Comparison of ENCODE assay signal across 1 cellular context in genomic region chr17:66414528-66415175, GRCh38.
TF ChIP-seq lines count a peak whose summit lies in the region.

No MANE protein-coding gene starts in this region.

TF ChIP-seq in HepG2, 621 proteins besides CTCF, POLR2A, EP300 and RAD21 (continued from another document):
- TF ChIP-seq, protein P1, sequence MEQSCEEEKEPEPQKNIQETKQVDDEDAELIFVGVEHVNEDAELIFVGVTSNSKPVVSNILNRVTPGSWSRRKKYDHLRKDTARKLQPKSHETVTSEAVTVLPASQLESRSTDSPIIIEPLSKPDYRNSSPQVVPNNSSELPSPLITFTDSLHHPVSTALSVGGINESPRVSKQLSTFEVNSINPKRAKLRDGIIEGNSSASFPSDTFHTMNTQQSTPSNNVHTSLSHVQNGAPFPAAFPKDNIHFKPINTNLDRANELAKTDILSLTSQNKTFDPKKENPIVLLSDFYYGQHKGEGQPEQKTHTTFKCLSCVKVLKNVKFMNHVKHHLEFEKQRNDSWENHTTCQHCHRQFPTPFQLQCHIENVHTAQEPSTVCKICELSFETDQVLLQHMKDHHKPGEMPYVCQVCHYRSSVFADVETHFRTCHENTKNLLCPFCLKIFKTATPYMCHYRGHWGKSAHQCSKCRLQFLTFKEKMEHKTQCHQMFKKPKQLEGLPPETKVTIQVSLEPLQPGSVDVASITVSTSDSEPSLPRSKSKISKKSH (CRISPR knock-in tag; IDR thresholded peaks at IDR 0.05; ENCODE audit: borderline replicate concordance), result no peak
- TF ChIP-seq HNF1B (CRISPR knock-in tag; IDR thresholded peaks at IDR 0.05) (no peak), EED (CRISPR knock-in tag; IDR thresholded peaks at IDR 0.05) (no peak), ZNF414 (CRISPR knock-in tag; IDR thresholded peaks at IDR 0.05) (0 out of 2 replicates have a peak, but pooled peaks have one; percentile 1), MLXIP (CRISPR knock-in tag; IDR thresholded peaks at IDR 0.05; ENCODE audit: borderline replicate concordance) (0 out of 2 replicates have a peak, but pooled peaks have one; percentile 53), GZF1 (CRISPR knock-in tag; IDR thresholded peaks at IDR 0.05) (no peak)
